14 cellular contexts compared by ENCODE assay signal in genomic region chr17:7972131-7972785, GRCh38. TPM values are rescaled to one million over a fixed set of nuclear protein-coding genes. Genes with fewer than 3 reads are reported as not detected.
DNase-seq lines count a peak whose midpoint lies in the region; ATAC-seq and TF ChIP-seq lines count a peak whose summit lies in the region.
"Had no signal": no experiment of that assay in that cellular context is flagged by ENCODE, and none has a peak within 500 bp of the region (broad histone marks: within the 10 kb centered on the region; RNA-seq: fewer than 3 reads in every experiment).

No MANE protein-coding gene starts in this region.

- POLR2A ChIA-PET in activated CD8-positive, alpha-beta T cell treated with anti-CD3 and anti-CD28 coated beads for 36 hours (lab: Charles Lee) = interaction anchor here (1.4 kb wide), 1 partner anchor 18 kb away, joined by 3 read pairs; no protein-coding TSS in a partner anchor
- POLR2A ChIA-PET in activated CD8-positive, alpha-beta T cell treated with anti-CD3 and anti-CD28 coated beads, Interleukin-2, amount 10 ng/mL, durations not matched to agents 7 days and 5 days (lab: Charles Lee) = no interaction called here

- DNase-seq in activated CD8-positive, alpha-beta T cell treated with anti-CD3 and anti-CD28 coated beads for 36 hours = no peak
- DNase-seq in activated CD8-positive, alpha-beta T cell treated with anti-CD3 and anti-CD28 coated beads, Interleukin-2, amount 10 ng/mL, durations not matched to agents 7 days and 5 days = no peak
- peak; percentile 47 for DNase-seq in RKO (ENCODE audit: low spot score)
- DNase-seq in fibroblast of pulmonary artery (ENCODE audit: low read depth) = peak; percentile 16
- DNase-seq in retinal pigment epithelial cell (ENCODE audit: low read depth) = no peak
- DNase-seq in effector CD4-positive, alpha-beta T cell = no peak
- DNase-seq: Caco-2, MM.1S had no signal

- peaks cover 9% of the 10 kb centered on the region for H3K36me3 Mint-ChIP-seq in activated CD8-positive, alpha-beta T cell treated with anti-CD3 and anti-CD28 coated beads for 36 hours (ENCODE audit: low read depth)
- peaks cover 11% of the 10 kb centered on the region for H3K36me3 Mint-ChIP-seq in activated CD8-positive, alpha-beta T cell treated with anti-CD3 and anti-CD28 coated beads, Interleukin-2, amount 10 ng/mL, durations not matched to agents 7 days and 5 days (ENCODE audit: low read depth)

- intact Hi-C loops in activated CD8-positive, alpha-beta T cell treated with anti-CD3 and anti-CD28 coated beads for 36 hours (cut with micrococcal nuclease) = no loop called here

- H3K9me3 Mint-ChIP-seq in activated CD8-positive, alpha-beta T cell treated with anti-CD3 and anti-CD28 coated beads for 36 hours = peaks cover 14% of the 10 kb centered on the region
- peaks cover 13% of the 10 kb centered on the region for H3K9me3 Mint-ChIP-seq in activated CD8-positive, alpha-beta T cell treated with anti-CD3 and anti-CD28 coated beads, Interleukin-2, amount 10 ng/mL, durations not matched to agents 7 days and 5 days (ENCODE audit: insufficient read depth)

- H3K27ac Mint-ChIP-seq in activated CD8-positive, alpha-beta T cell treated with anti-CD3 and anti-CD28 coated beads for 36 hours = no peak overlapping the region
- no peak overlapping the region for H3K27ac Mint-ChIP-seq in activated CD8-positive, alpha-beta T cell treated with anti-CD3 and anti-CD28 coated beads, Interleukin-2, amount 10 ng/mL, durations not matched to agents 7 days and 5 days
- H3K27ac Mint-ChIP-seq: activated naive CD8-positive, alpha-beta T cell; WTC11 had no signal

- no peaks in the 10 kb centered on the region for H3K4me1 Mint-ChIP-seq in activated CD8-positive, alpha-beta T cell treated with anti-CD3 and anti-CD28 coated beads for 36 hours (ENCODE audit: low read depth)
- H3K4me1 Mint-ChIP-seq in activated CD8-positive, alpha-beta T cell treated with anti-CD3 and anti-CD28 coated beads, Interleukin-2, amount 10 ng/mL, durations not matched to agents 7 days and 5 days (ENCODE audit: low read depth) = no peaks in the 10 kb centered on the region
- H3K4me1 Mint-ChIP-seq: WTC11 had no signal

- CTCF ChIA-PET in activated CD8-positive, alpha-beta T cell treated with anti-CD3 and anti-CD28 coated beads for 36 hours (lab: Charles Lee) = interaction anchor here (0.6 to 3.8 kb wide), 9 partner anchors 10 to 265 kb away, joined by 3 to 18 read pairs (median 4); no protein-coding TSS in a partner anchor
- CTCF ChIA-PET in activated CD8-positive, alpha-beta T cell treated with anti-CD3 and anti-CD28 coated beads, Interleukin-2, amount 10 ng/mL, durations not matched to agents 7 days and 5 days (lab: Charles Lee) = interaction anchor here (0.6 to 3.8 kb wide), 4 partner anchors 17 to 189 kb away, joined by 3 to 19 read pairs (median 8); partner anchors contain the start of genes CNTROB and TRAPPC1

- TF ChIP-seq CTCF in activated CD8-positive, alpha-beta T cell treated with anti-CD3 and anti-CD28 coated beads for 36 hours (IDR thresholded peaks at IDR 0.05) = peak; percentile 21
- peak; percentile 36 for TF ChIP-seq CTCF in fibroblast of pulmonary artery (IDR thresholded peaks at IDR 0.05; ENCODE audit: low read length, missing control alignments)
- peak; percentile 26 for TF ChIP-seq CTCF in retinal pigment epithelial cell (conservative IDR thresholded peaks at IDR 0.05; ENCODE audit: low read depth, low read length)

- H3K4me3 ChIP-seq in fibroblast of pulmonary artery (replicated peaks; ENCODE audit: low read depth, low read length) (no peak overlapping the region), retinal pigment epithelial cell (ENCODE audit: low read length) (no peak overlapping the region)
- H3K4me3 ChIP-seq: SK-N-MC had no signal

- no peak for ATAC-seq in activated CD8-positive, alpha-beta T cell treated with anti-CD3 and anti-CD28 coated beads for 36 hours
- no peak for ATAC-seq in activated CD8-positive, alpha-beta T cell treated with anti-CD3 and anti-CD28 coated beads, Interleukin-2, amount 10 ng/mL, durations not matched to agents 7 days and 5 days
- ATAC-seq in GM21576 (IDR thresholded peaks at IDR 0.05; ENCODE audit: unreplicated experiment) = no peak
- ATAC-seq in HG03280 (IDR thresholded peaks at IDR 0.05; ENCODE audit: unreplicated experiment) = no peak
- ATAC-seq: esophagus mucosa, WTC11 had no signal

- H3K27me3 Mint-ChIP-seq in activated CD8-positive, alpha-beta T cell treated with anti-CD3 and anti-CD28 coated beads for 36 hours = peaks cover 4% of the 10 kb centered on the region
- peaks cover 17% of the 10 kb centered on the region for H3K27me3 Mint-ChIP-seq in activated CD8-positive, alpha-beta T cell treated with anti-CD3 and anti-CD28 coated beads, Interleukin-2, amount 10 ng/mL, durations not matched to agents 7 days and 5 days (ENCODE audit: low read depth)
- H3K27me3 Mint-ChIP-seq: activated naive CD8-positive, alpha-beta T cell had no signal

- H3K4me3 Mint-ChIP-seq in activated CD8-positive, alpha-beta T cell treated with anti-CD3 and anti-CD28 coated beads for 36 hours = no peak overlapping the region
- no peak overlapping the region for H3K4me3 Mint-ChIP-seq in activated CD8-positive, alpha-beta T cell treated with anti-CD3 and anti-CD28 coated beads, Interleukin-2, amount 10 ng/mL, durations not matched to agents 7 days and 5 days
- H3K4me3 Mint-ChIP-seq: activated naive CD8-positive, alpha-beta T cell; WTC11 had no signal

RNA-seq across cellular contexts. Expression of gene GUCY2D, which starts 30.2 kb away (rescaled TPM):
- not detected for total RNA-seq in activated CD8-positive, alpha-beta T cell treated with anti-CD3 and anti-CD28 coated beads for 36 hours
- not detected for total RNA-seq in activated CD8-positive, alpha-beta T cell treated with anti-CD3 and anti-CD28 coated beads, Interleukin-2, amount 10 ng/mL, durations not matched to agents 7 days and 5 days

RNA-seq across cellular contexts. Expression of gene CNTROB, which starts 40.3 kb away (rescaled TPM):
- 10 to 100 TPM; 48.4 to 54.1 TPM for total RNA-seq in activated CD8-positive, alpha-beta T cell treated with anti-CD3 and anti-CD28 coated beads for 36 hours
- 10 to 100 TPM; 66.7 to 76.5 TPM for total RNA-seq in activated CD8-positive, alpha-beta T cell treated with anti-CD3 and anti-CD28 coated beads, Interleukin-2, amount 10 ng/mL, durations not matched to agents 7 days and 5 days

RNA-seq across cellular contexts. Expression of gene TRAPPC1, which starts 40.5 kb away (rescaled TPM):
- total RNA-seq in activated CD8-positive, alpha-beta T cell treated with anti-CD3 and anti-CD28 coated beads for 36 hours = 100 to 1,000 TPM; 140 to 143 TPM
- 100 to 1,000 TPM; 248 to 278 TPM for total RNA-seq in activated CD8-positive, alpha-beta T cell treated with anti-CD3 and anti-CD28 coated beads, Interleukin-2, amount 10 ng/mL, durations not matched to agents 7 days and 5 days

RNA-seq across cellular contexts. Expression of gene KCNAB3, which starts 42.6 kb away (rescaled TPM):
- total RNA-seq in activated CD8-positive, alpha-beta T cell treated with anti-CD3 and anti-CD28 coated beads for 36 hours = 1 to 10 TPM; 7.2 to 7.6 TPM
- 10 to 100 TPM in 1 of 2 experiments, 1 to 10 TPM in 1; 8.8 to 10.3 TPM for total RNA-seq in activated CD8-positive, alpha-beta T cell treated with anti-CD3 and anti-CD28 coated beads, Interleukin-2, amount 10 ng/mL, durations not matched to agents 7 days and 5 days

RNA-seq across cellular contexts. Expression of gene RNF227, which starts 56.2 kb away (rescaled TPM):
- total RNA-seq in activated CD8-positive, alpha-beta T cell treated with anti-CD3 and anti-CD28 coated beads for 36 hours = 1 to 10 TPM; 5.1 to 5.2 TPM
- total RNA-seq in activated CD8-positive, alpha-beta T cell treated with anti-CD3 and anti-CD28 coated beads, Interleukin-2, amount 10 ng/mL, durations not matched to agents 7 days and 5 days = 1 to 10 TPM; 4.2 TPM

Comparison
In these comparisons a context has a peak if more than half of its experiments do, and no peak if none do; other contexts are left out.
1. DNase-seq: peak in RKO (single experiment) and fibroblast of pulmonary artery (single experiment); none in activated CD8-positive, alpha-beta T cell treated with anti-CD3 and anti-CD28 coated beads for 36 hours (single experiment), activated CD8-positive, alpha-beta T cell treated with anti-CD3 and anti-CD28 coated beads, Interleukin-2, amount 10 ng/mL, durations not matched to agents 7 days and 5 days (single experiment), retinal pigment epithelial cell (single experiment) and effector CD4-positive, alpha-beta T cell (single experiment).
2. Peak in every context shown above with its lines, with median percentiles within 50 percentile points of each other: CTCF ChIP-seq.